Comparison of ENCODE assay signal across 8 cellular contexts in the genomic region with DNA sequence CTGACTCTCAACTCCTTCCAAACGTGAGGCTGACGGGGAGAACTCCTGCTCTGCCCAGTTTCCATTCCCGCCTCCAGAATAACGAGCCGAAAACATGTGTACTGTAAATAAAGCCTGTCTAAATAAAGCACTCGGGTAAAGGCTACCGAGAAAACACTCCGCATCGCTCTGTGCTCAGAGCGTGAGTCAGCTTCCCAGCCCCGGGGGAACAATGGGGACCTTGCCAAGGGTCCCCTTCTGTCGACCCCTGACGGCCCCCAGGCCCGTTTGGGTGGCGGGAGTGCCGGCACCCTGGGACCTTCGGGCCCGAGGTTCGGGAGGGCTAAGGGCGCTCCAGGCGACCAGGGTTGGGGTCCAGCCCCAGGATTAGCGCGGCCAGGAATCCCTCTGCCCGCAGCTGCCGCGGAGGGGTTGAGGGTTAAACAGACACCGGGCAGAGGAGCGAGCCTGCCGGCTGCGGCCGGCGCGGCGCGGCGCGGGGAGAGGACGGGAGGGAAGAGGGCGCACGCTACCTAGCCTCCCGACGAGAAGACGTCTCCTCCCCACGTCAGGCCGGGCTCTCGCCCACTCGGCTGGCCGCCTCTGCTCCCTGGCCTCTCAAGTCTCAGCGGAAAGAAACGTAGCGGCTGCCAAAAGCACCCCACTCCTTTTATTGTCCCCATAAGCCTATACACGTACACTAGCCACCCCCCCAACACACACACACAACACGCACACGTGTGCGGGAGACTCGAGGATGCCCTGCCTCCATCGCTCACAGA.
DNase-seq lines count a peak whose midpoint lies in the region; ATAC-seq and TF ChIP-seq lines count a peak whose summit lies in the region.

No MANE protein-coding gene starts in this region.

- peaks cover 5% of the 10 kb centered on the region for H3K9me3 ChIP-seq in iPS-18c (ENCODE audit: control insufficient read depth, insufficient read depth, low read length)

- H3K27ac Mint-ChIP-seq in activated naive CD8-positive, alpha-beta T cell treated with anti-CD3 and anti-CD28 coated beads, Interleukin-2, amount 10 ng/mL, durations not matched to agents 7 days and 5 days, result no peak overlapping the region
- no peak overlapping the region for H3K27ac Mint-ChIP-seq in stimulated activated effector memory CD8-positive, alpha-beta T cell treated with anti-CD3 and anti-CD28 coated beads, Interleukin-12 subunit alpha, Interleukin-12 subunit beta, amount 100 ng/mL, for 72 hours

- POLR2A ChIA-PET in activated naive CD8-positive, alpha-beta T cell treated with anti-CD3 and anti-CD28 coated beads, Interleukin-2, amount 10 ng/mL, durations not matched to agents 7 days and 5 days (lab: Charles Lee), result interaction anchor here (0.9 to 2.6 kb wide), 5 partner anchors 50 to 159 kb away, joined by 3 to 16 read pairs (median 10); no protein-coding TSS in a partner anchor

- DNase-seq in GM12865 (ENCODE audit: low read depth) (no peak), HT-29 (ENCODE audit: low spot score) (peak; percentile 39)
- DNase-seq in activated naive CD8-positive, alpha-beta T cell treated with anti-CD3 and anti-CD28 coated beads, Interleukin-2, amount 10 ng/mL, durations not matched to agents 7 days and 5 days, result no peak
- DNase-seq in stimulated activated effector memory CD8-positive, alpha-beta T cell treated with anti-CD3 and anti-CD28 coated beads, Interleukin-12 subunit alpha, Interleukin-12 subunit beta, amount 100 ng/mL, for 72 hours (ENCODE audit: low spot score in 2 of 2), result peak in 1 of 2 donors; percentile 48
- DNase-seq in effector CD8-positive, alpha-beta T cell (lab: John Stamatoyannopoulos, UW), result no peak

- TF ChIP-seq CTCF in GM12865 (IDR thresholded peaks at IDR 0.05; ENCODE audit: insufficient read depth, low read depth, low read length, missing control alignments), result no peak

- H3K36me3 Mint-ChIP-seq in activated naive CD8-positive, alpha-beta T cell treated with anti-CD3 and anti-CD28 coated beads, Interleukin-2, amount 10 ng/mL, durations not matched to agents 7 days and 5 days, result no peaks in the 10 kb centered on the region
- peaks cover 11% of the 10 kb centered on the region for H3K36me3 Mint-ChIP-seq in stimulated activated effector memory CD8-positive, alpha-beta T cell treated with anti-CD3 and anti-CD28 coated beads, Interleukin-12 subunit alpha, Interleukin-12 subunit beta, amount 100 ng/mL, for 72 hours

- no peaks in the 10 kb centered on the region for H3K9me3 Mint-ChIP-seq in activated naive CD8-positive, alpha-beta T cell treated with anti-CD3 and anti-CD28 coated beads, Interleukin-2, amount 10 ng/mL, durations not matched to agents 7 days and 5 days
- H3K9me3 Mint-ChIP-seq in stimulated activated effector memory CD8-positive, alpha-beta T cell treated with anti-CD3 and anti-CD28 coated beads, Interleukin-12 subunit alpha, Interleukin-12 subunit beta, amount 100 ng/mL, for 72 hours, result no peaks in the 10 kb centered on the region

- peaks cover 20% of the 10 kb centered on the region for H3K27me3 Mint-ChIP-seq in activated naive CD8-positive, alpha-beta T cell treated with anti-CD3 and anti-CD28 coated beads, Interleukin-2, amount 10 ng/mL, durations not matched to agents 7 days and 5 days

- peak overlapping the region; percentile 75 for H3K4me3 Mint-ChIP-seq in activated naive CD8-positive, alpha-beta T cell treated with anti-CD3 and anti-CD28 coated beads, Interleukin-2, amount 10 ng/mL, durations not matched to agents 7 days and 5 days
- H3K4me3 Mint-ChIP-seq in stimulated activated effector memory CD8-positive, alpha-beta T cell treated with anti-CD3 and anti-CD28 coated beads, Interleukin-12 subunit alpha, Interleukin-12 subunit beta, amount 100 ng/mL, for 72 hours, result peak overlapping the region; percentile 72

- ATAC-seq in activated naive CD8-positive, alpha-beta T cell treated with anti-CD3 and anti-CD28 coated beads, Interleukin-2, amount 10 ng/mL, durations not matched to agents 7 days and 5 days (ENCODE audit: low read depth), result no peak
- ATAC-seq in stimulated activated effector memory CD8-positive, alpha-beta T cell treated with anti-CD3 and anti-CD28 coated beads, Interleukin-12 subunit alpha, Interleukin-12 subunit beta, amount 100 ng/mL, for 72 hours, result peak; percentile 11
- ATAC-seq in GM21526 (IDR thresholded peaks at IDR 0.05; ENCODE audit: low FRiP score, unreplicated experiment) (no peak), GM21717 (IDR thresholded peaks at IDR 0.05; ENCODE audit: unreplicated experiment) (no peak)

- H3K4me1 Mint-ChIP-seq in activated naive CD8-positive, alpha-beta T cell treated with anti-CD3 and anti-CD28 coated beads, Interleukin-2, amount 10 ng/mL, durations not matched to agents 7 days and 5 days, result peaks cover 22% of the 10 kb centered on the region
- peaks cover 30% of the 10 kb centered on the region for H3K4me1 Mint-ChIP-seq in stimulated activated effector memory CD8-positive, alpha-beta T cell treated with anti-CD3 and anti-CD28 coated beads, Interleukin-12 subunit alpha, Interleukin-12 subunit beta, amount 100 ng/mL, for 72 hours

- peak overlapping the region; percentile 71 for H3K4me3 ChIP-seq in GM12865 (ENCODE audit: low read depth, low read length)
- peak overlapping the region; percentile 49; the same call in 1 of the 2 replicates for H3K4me3 ChIP-seq in iPS-18c (ENCODE audit: insufficient read depth, low read depth, low read length)
